ENCODE assay signal across 13 cellular contexts in genomic region chr9:95138474-95138873, GRCh38.
DNase-seq lines count a peak whose midpoint lies in the region; ATAC-seq and TF ChIP-seq lines count a peak whose summit lies in the region.
"Had no signal": no experiment of that assay in that cellular context is flagged by ENCODE, and none has a peak within 500 bp of the region (broad histone marks: within the 10 kb centered on the region; RNA-seq: fewer than 3 reads in every experiment).

No MANE protein-coding gene starts in this region.

- H2AK5ac ChIP-seq in IMR-90 (ENCODE audit: low read depth, low read length): no peak overlapping the region

- TF ChIP-seq RAD21 in IMR-90 (IDR thresholded peaks at IDR 0.05; ENCODE audit: low read length): no peak

- no peaks in the 10 kb centered on the region for H3K27me3 ChIP-seq in IMR-90 (ENCODE audit: control insufficient read depth, insufficient read depth, low read length)

- no peak overlapping the region for H2BK15ac ChIP-seq in IMR-90 (ENCODE audit: low read depth, low read length)

- H3K4ac ChIP-seq in IMR-90 (ENCODE audit: low read depth, low read length): no peak overlapping the region

- WGBS in IMR-90 (ENCODE audit: extremely low coverage in 2 of 2, insufficient read length in 1 of 2), 2 experiments: 20% methylated on average over 1 of the region's 10 CpGs; no CpG with 5 or more reads in 1 of the 2 experiments

- BruUV-seq in IMR-90 (replicated peaks; lab: Mats Ljungman, UMichigan): no TSS peak

- peaks cover under 1% of the 10 kb centered on the region; the same call in 1 of the 2 replicates for H3K4me1 ChIP-seq in IMR-90 (ENCODE audit: control insufficient read depth, insufficient read depth, low read length)

- no peak overlapping the region for H3K4me3 ChIP-seq in IMR-90 (ENCODE audit: insufficient read depth, low read depth, low read length)

- no peak overlapping the region for H2AK9ac ChIP-seq in IMR-90 (replicated peaks; ENCODE audit: low read depth, low read length, poor library complexity)

- POLR2A ChIA-PET in IMR-90 (lab: Charles Lee; ENCODE audit: unreplicated experiment): no interaction called here

- in situ Hi-C loops in IMR-90 (cut with MboI; ENCODE audit: low sequenced_read_pairs): no loop called here

- no peak overlapping the region for H4K5ac ChIP-seq in IMR-90 (ENCODE audit: low read depth, low read length)

- H3K36me3 ChIP-seq in IMR-90 (ENCODE audit: control insufficient read depth, insufficient read depth, low read length): no peaks in the 10 kb centered on the region

- no peak for TF ChIP-seq POLR2A in IMR-90 (IDR thresholded peaks at IDR 0.05; ENCODE audit: low read depth, low read length)

- no peak overlapping the region for H3K23ac ChIP-seq in IMR-90 (ENCODE audit: low read depth, low read length)

- H3K27ac ChIP-seq in IMR-90 (ENCODE audit: insufficient read depth, low read length): no peak overlapping the region

- no peak overlapping the region for H2BK5ac ChIP-seq in IMR-90 (ENCODE audit: low read depth, low read length, poor library complexity, severe bottlenecking)

- H3K9ac ChIP-seq in IMR-90 (ENCODE audit: low read depth, low read length): no peak overlapping the region

- no peaks in the 10 kb centered on the region for H3K9me3 ChIP-seq in IMR-90 (ENCODE audit: control insufficient read depth, insufficient read depth, low read length)

- H4K8ac ChIP-seq in IMR-90 (ENCODE audit: low read depth in 2 of 2, low read length in 2 of 2): no peak overlapping the region

- intact Hi-C loops in IMR-90 (cut with micrococcal nuclease) (no loop called here), sciatic nerve (cut with DNase I) (no loop called here)

- no peak for TF ChIP-seq CTCF in IMR-90 (conservative IDR thresholded peaks at IDR 0.05; ENCODE audit: low read depth, low read length)

- no peak overlapping the region for H2AFZ ChIP-seq in IMR-90 (replicated peaks; ENCODE audit: low read length, poor library complexity)

- ATAC-seq in IMR-90 (ENCODE audit: low read depth): no peak
- ATAC-seq in sciatic nerve: no peak
- no peak for ATAC-seq in HG03159 (IDR thresholded peaks at IDR 0.05; ENCODE audit: unreplicated experiment)
- no peak for ATAC-seq in HG02852 (IDR thresholded peaks at IDR 0.05; ENCODE audit: unreplicated experiment)
- ATAC-seq: stimulated activated memory B cell treated with anti-CD40 and anti-IgM and Interleukin-4, amounts not matched to agents 10 μg/mL and 1 μg/mL and 100 μg/mL, for 72 hours had no signal

- H3K4me2 ChIP-seq in IMR-90 (ENCODE audit: low read depth, low read length): no peak overlapping the region

- H4K20me1 ChIP-seq in IMR-90 (ENCODE audit: insufficient read depth, low read length): no peaks in the 10 kb centered on the region

- H2BK20ac ChIP-seq in IMR-90 (ENCODE audit: low read depth, low read length): no peak overlapping the region

- CTCF ChIA-PET in IMR-90 (lab: Yijun Ruan, JAX): interaction anchor here (1.3 kb wide), 1 partner anchor 457 kb away, joined by 3 read pairs; no protein-coding TSS in a partner anchor

- H3K9me1 ChIP-seq in IMR-90 (ENCODE audit: insufficient read depth, low read length): 0 out of 2 replicates have a peak, but pooled peaks cover 2% of the 10 kb centered on the region

- no peak overlapping the region for H2BK120ac ChIP-seq in IMR-90 (ENCODE audit: low read depth, low read length)

- dilution Hi-C loops in IMR-90 (cut with HindIII; ENCODE audit: low sequenced_read_pairs, unreplicated experiment): no loop called here

- no peak overlapping the region for H3K14ac ChIP-seq in IMR-90 (replicated peaks; ENCODE audit: low read depth, low read length)

- no peak overlapping the region for H4K91ac ChIP-seq in IMR-90 (ENCODE audit: insufficient read depth, low read depth, low read length)

- DNase-seq in IMR-90 (peak; percentile 36), NCI-H2196 (lab: John Stamatoyannopoulos, UW; ENCODE audit: unreplicated experiment) (peak; percentile 95), cerebellar cortex (ENCODE audit: low spot score) (peak; percentile 71), sciatic nerve (ENCODE audit: low spot score) (peak; percentile 57)
- no peak for DNase-seq in stimulated activated CD4-positive, alpha-beta T cell treated with anti-CD3 and anti-CD28 coated beads, Interleukin-4, amount 100 ng/mL, for 1 hour
- DNase-seq: activated CD4-positive, alpha-beta T cell treated with anti-CD3 and anti-CD28 coated beads, Interleukin-2, amount 50 U/mL, for 1 hour; activated naive CD4-positive, alpha-beta T cell treated with anti-CD3 and anti-CD28 coated beads, Interleukin-2, amount 10 ng/mL, durations not matched to agents 7 days and 5 days; foreskin melanocyte; NCI-H2227 treated with DMSO at 0.1 percent for 48 hours; occipital lobe had no signal

- H3K18ac ChIP-seq in IMR-90 (ENCODE audit: low read depth, low read length): no peak overlapping the region

- no peaks in the 10 kb centered on the region for H3K79me1 ChIP-seq in IMR-90 (ENCODE audit: low read depth in 1 of 2, low read length in 2 of 2)

- H3K56ac ChIP-seq in IMR-90 (ENCODE audit: extremely low read depth, insufficient read depth, low read length): no peak overlapping the region

TF ChIP-seq in IMR-90, 13 proteins besides CTCF, POLR2A, EP300 and RAD21:
- TF ChIP-seq ELK1 (IDR thresholded peaks at IDR 0.05; ENCODE audit: borderline replicate concordance, low read depth, low read length) (no peak), BHLHE40 (IDR thresholded peaks at IDR 0.05; ENCODE audit: low read depth, low read length) (no peak), SMC3 (IDR thresholded peaks at IDR 0.05; ENCODE audit: low read depth, low read length) (no peak), RFX5 (IDR thresholded peaks at IDR 0.05; ENCODE audit: low read depth, low read length) (no peak), RCOR1 (IDR thresholded peaks at IDR 0.05; ENCODE audit: insufficient replicate concordance, low read length) (no peak), FOS (IDR thresholded peaks at IDR 0.05; ENCODE audit: low read depth, low read length) (no peak)
TF ChIP-seq in IMR-90: peak in this region for 0.
